Comparison of ENCODE assay signal across 13 cellular contexts in genomic region chr7:135164357-135165021, GRCh38. TPM values are rescaled to one million over a fixed set of nuclear protein-coding genes. Genes with fewer than 3 reads are reported as not detected.
DNase-seq lines count a peak whose midpoint lies in the region; ATAC-seq, FAIRE-seq and TF ChIP-seq lines count a peak whose summit lies in the region.
"Had no signal": no experiment of that assay in that cellular context is flagged by ENCODE, and none has a peak within 500 bp of the region (broad histone marks: within the 10 kb centered on the region; RNA-seq: fewer than 3 reads in every experiment).

No MANE protein-coding gene starts in this region.

- H3K9me3 ChIP-seq in ascending aorta (no peaks in the 10 kb centered on the region), left lung (no peaks in the 10 kb centered on the region), upper lobe of left lung (no peaks in the 10 kb centered on the region)
- H3K9me3 ChIP-seq: SJSA1 had no signal

- no peak for FAIRE-seq in GM19239 (lab: Jason Lieb, UNC)
- FAIRE-seq: GM12892 had no signal

- H3K4me3 ChIP-seq in ascending aorta (no peak overlapping the region), left lung (no peak overlapping the region), upper lobe of left lung (no peak overlapping the region)
- H3K4me3 ChIP-seq: HAP-1, SJSA1 had no signal

- H3K27me3 ChIP-seq in ascending aorta (no peaks in the 10 kb centered on the region), left lung (no peaks in the 10 kb centered on the region), upper lobe of left lung (no peaks in the 10 kb centered on the region)
- H3K27me3 ChIP-seq: SJSA1 had no signal

- H3K27ac ChIP-seq in ascending aorta (peak overlapping the region; percentile 46 to 56), left lung (peak overlapping the region; percentile 23 to 100), upper lobe of left lung (peak overlapping the region; percentile 55 to 99 (median 98))
- H3K27ac ChIP-seq: SJSA1 had no signal

- peaks cover 20 to 39% of the 10 kb centered on the region in 2 donors for H3K36me3 ChIP-seq in ascending aorta
- H3K36me3 ChIP-seq in left lung, result peaks cover 0 to 55% of the 10 kb centered on the region in 2 donors
- peaks cover 0 to 50% (median 32%) of the 10 kb centered on the region in 4 donors for H3K36me3 ChIP-seq in upper lobe of left lung

- intact Hi-C loops in Right ventricle myocardium inferior (cut with DNase I) (no loop called here), cardiac septum (cut with DNase I) (no loop called here), ascending aorta (cut with DNase I) (no loop called here), left lung (cut with DNase I) (loop anchor here in 1 of 2 donors (10.0 kb wide), 1 partner anchor 170 kb away; no protein-coding TSS in a partner anchor)

- H3K4me1 ChIP-seq in ascending aorta (peaks cover 17 to 32% of the 10 kb centered on the region in 2 donors), left lung (peaks cover 23 to 86% of the 10 kb centered on the region in 2 donors), upper lobe of left lung (peaks cover 79 to 88% (median 82%) of the 10 kb centered on the region in 4 donors)

- TF ChIP-seq CTCF in ascending aorta (IDR thresholded peaks at IDR 0.05) (peak in 2 of 3 experiments; percentile 14 to 27), left lung (IDR thresholded peaks at IDR 0.05) (no peak), upper lobe of left lung (IDR thresholded peaks at IDR 0.05) (no peak)

- TF ChIP-seq EP300 in upper lobe of left lung (IDR thresholded peaks at IDR 0.05), result no peak

- 76 to 83% methylated on average over 9 to 18 of the region's 18 CpGs for WGBS in upper lobe of left lung, 2 donors

- ATAC-seq in Right ventricle myocardium inferior (peak; percentile 6), left lung (no peak), upper lobe of left lung (ENCODE audit: low FRiP score in 2 of 2) (peak in 1 of 2 donors; percentile 7)

- no peak for DNase-seq in Right ventricle myocardium inferior (ENCODE audit: missing footprints)
- no peak for DNase-seq in cardiac septum (ENCODE audit: low spot score)
- no peak for DNase-seq in ascending aorta (ENCODE audit: low spot score in 2 of 2)
- DNase-seq in left lung, result no peak
- DNase-seq in upper lobe of left lung, result peak in 1 of 2 donors; percentile 69
- DNase-seq in GM19239 (ENCODE audit: insufficient read length, low spot score), result no peak
- DNase-seq in cerebellum (ENCODE audit: low spot score), result no peak
- no peak for DNase-seq in NCI-H1694 treated with DMSO at 0.1 percent for 48 hours (lab: John Stamatoyannopoulos, UW)
- DNase-seq: NCI-H2029 treated with DMSO at 0.1 percent for 48 hours; stimulated activated naive CD4-positive, alpha-beta T cell treated with Interleukin-2 at 50 U/mL for 16 hours had no signal

- TF ChIP-seq POLR2A in upper lobe of left lung (IDR thresholded peaks at IDR 0.05), result no peak

RNA-seq across cellular contexts. Expression of gene CYREN, which starts 6.0 kb away (rescaled TPM):
- total RNA-seq in Right ventricle myocardium inferior (22.5 TPM), cardiac septum (24.0 TPM), ascending aorta (21.6 TPM), left lung (10 to 100 TPM; 32.1 to 39.9 TPM), upper lobe of left lung (100 to 1,000 TPM in 1 of 6 donors, 10 to 100 TPM in 5; 27.3 to 119 (median 40.4) TPM), cerebellum (16.2 TPM)

RNA-seq across cellular contexts. Expression of gene TMEM140, which starts 16.6 kb away (rescaled TPM):
- 24.3 TPM for total RNA-seq in Right ventricle myocardium inferior
- 15.2 TPM for total RNA-seq in cardiac septum
- 26.9 TPM for total RNA-seq in ascending aorta
- 10 to 100 TPM; 24.0 to 25.4 TPM for total RNA-seq in left lung
- 10 to 100 TPM; 25.2 to 59.2 (median 32.4) TPM for total RNA-seq in upper lobe of left lung
- total RNA-seq in cerebellum, result 0.18 TPM

RNA-seq across cellular contexts. Expression of gene WDR91, which starts 46.8 kb away (rescaled TPM):
- 3.8 TPM for total RNA-seq in Right ventricle myocardium inferior
- total RNA-seq in cardiac septum, result 5.2 TPM
- total RNA-seq in ascending aorta, result 66.7 TPM
- 10 to 100 TPM; 22.9 to 27.9 TPM for total RNA-seq in left lung
- total RNA-seq in upper lobe of left lung, result 100 to 1,000 TPM in 1 of 6 donors, 10 to 100 TPM in 5; 19.0 to 180 (median 27.5) TPM
- total RNA-seq in cerebellum, result 11.0 TPM

Comparison
In these comparisons a context has a peak if more than half of its experiments do, and no peak if none do; other contexts are left out.
1. CTCF ChIP-seq: peak in ascending aorta (2 of 3); none in left lung (0 of 2) and upper lobe of left lung (0 of 6).
2. RNA of gene TMEM140, which starts 16.6 kb away (total RNA-seq): 25.2 to 59.2 TPM in upper lobe of left lung, 26.9 TPM in ascending aorta (single experiment), 24.0 to 25.4 TPM in left lung, 24.3 TPM in Right ventricle myocardium inferior (single experiment) and 15.2 TPM in cardiac septum (single experiment); 0.18 TPM in cerebellum (single experiment); every median in the first group is over 10 times any median in the second.
3. Peak in every context shown above with its lines, with median percentiles within 50 percentile points of each other: H3K27ac ChIP-seq.